In the genomic region with DNA sequence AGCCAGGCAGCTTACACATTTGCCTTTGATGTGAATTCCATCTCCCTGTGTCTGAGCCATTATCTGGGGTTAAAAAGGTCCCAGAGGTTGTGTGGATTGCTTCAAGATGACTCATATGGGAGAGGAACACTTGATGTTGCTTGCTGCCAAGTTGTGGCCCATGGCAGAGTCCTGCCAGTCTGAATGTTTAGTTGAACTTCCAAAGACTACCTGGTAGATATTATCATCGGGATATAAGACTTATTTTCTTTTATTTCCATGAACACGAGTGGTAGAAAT, we compare ENCODE assay signal across 13 cellular contexts.
A peak's percentile ranks its signal among the peaks of the same experiment; 100 is the strongest.
DNase-seq lines count a peak whose midpoint lies in the region; ATAC-seq and TF ChIP-seq lines count a peak whose summit lies in the region.
"Had no signal": no experiment of that assay in that cellular context is flagged by ENCODE, and none has a peak within 500 bp of the region (broad histone marks: within the 10 kb centered on the region; RNA-seq: fewer than 3 reads in every experiment).

No MANE protein-coding gene starts in this region.

- no peak overlapping the region for H3K4me3 ChIP-seq in OCI-LY3 (ENCODE audit: low read length)
- H3K4me3 ChIP-seq in gastroesophageal sphincter = no peak overlapping the region
- no peak overlapping the region for H3K4me3 ChIP-seq in H7 (ENCODE audit: insufficient read depth, low read depth, low read length)
- H3K4me3 ChIP-seq: dorsolateral prefrontal cortex, K562 had no signal

- H3K36me3 ChIP-seq in OCI-LY3 (replicated peaks; ENCODE audit: low read depth, low read length) = no peaks in the 10 kb centered on the region
- H3K36me3 ChIP-seq in gastroesophageal sphincter = peaks cover 4 to 91% of the 10 kb centered on the region in 2 donors
- peaks cover 26% of the 10 kb centered on the region for H3K36me3 ChIP-seq in H7 (replicated peaks; ENCODE audit: control insufficient read depth, insufficient read depth, low read length)

- TF ChIP-seq CTCF in OCI-LY3 (IDR thresholded peaks at IDR 0.05; ENCODE audit: low read depth, low read length) (no peak), gastroesophageal sphincter (IDR thresholded peaks at IDR 0.05) (no peak)

- H3K4me1 ChIP-seq in OCI-LY3 (ENCODE audit: low read length) (peaks cover 36% of the 10 kb centered on the region), gastroesophageal sphincter (peaks cover 0 to 10% (median 0%) of the 10 kb centered on the region in 3 donors)

- no peak overlapping the region for H3K9ac ChIP-seq in OCI-LY3 (ENCODE audit: low read length)

- no peak for TF ChIP-seq EP300 in gastroesophageal sphincter (IDR thresholded peaks at IDR 0.05)

- H3K79me2 ChIP-seq in OCI-LY3 (ENCODE audit: low read length) = no peaks in the 10 kb centered on the region

- ATAC-seq in gastroesophageal sphincter = no peak
- no peak for ATAC-seq in HG02610 (IDR thresholded peaks at IDR 0.05; ENCODE audit: unreplicated experiment)
- ATAC-seq: K562, T-helper 17 cell had no signal

- no peak overlapping the region for H3K27ac ChIP-seq in OCI-LY3 (ENCODE audit: low read length)
- no peak overlapping the region for H3K27ac ChIP-seq in gastroesophageal sphincter

- 76 to 100% methylated on average over 2 of the region's 2 CpGs for WGBS in gastroesophageal sphincter (ENCODE audit: low coverage in 1 of 2), 2 donors

- 0 out of 2 replicates have a peak overlapping the region, but pooled peaks have one; percentile 50 for H3K4me2 ChIP-seq in OCI-LY3 (ENCODE audit: low read length)

- no peaks in the 10 kb centered on the region for H4K20me1 ChIP-seq in OCI-LY3 (ENCODE audit: insufficient read depth, low read length)

- no peak for TF ChIP-seq POLR2A in gastroesophageal sphincter (IDR thresholded peaks at IDR 0.05)

- H3K27me3 ChIP-seq in OCI-LY3 (ENCODE audit: low read depth, low read length) (no peaks in the 10 kb centered on the region), gastroesophageal sphincter (no peaks in the 10 kb centered on the region), H7 (ENCODE audit: control insufficient read depth, insufficient read depth, low read length) (no peaks in the 10 kb centered on the region)
- H3K27me3 ChIP-seq: dorsolateral prefrontal cortex had no signal

- H3K9me3 ChIP-seq in OCI-LY3 (ENCODE audit: insufficient read depth, low read length) (no peaks in the 10 kb centered on the region), gastroesophageal sphincter (no peaks in the 10 kb centered on the region)

- H2AFZ ChIP-seq in OCI-LY3 (ENCODE audit: low read depth, low read length) = no peak overlapping the region

- peak; percentile 67 for DNase-seq in EL
- DNase-seq in fibroblast of peridontal ligament (ENCODE audit: extremely low read depth) = peak; percentile 32
- peak; percentile 80 for DNase-seq in myocyte (ENCODE audit: low read depth)
- no peak for DNase-seq in H7
- no peak for DNase-seq in NK-92 (lab: John Stamatoyannopoulos, UW; ENCODE audit: unreplicated experiment)
- DNase-seq: DMS 273 treated with DMSO at 0.1 percent for 48 hours, dorsolateral prefrontal cortex, NCI-H510A, T-helper 17 cell had no signal

Comparison
In these comparisons a context has a peak if more than half of its experiments do, and no peak if none do; other contexts are left out.
1. DNase-seq: peak in EL (single experiment), fibroblast of peridontal ligament (single experiment) and myocyte (single experiment); none in H7 (single experiment) and NK-92 (single experiment).